Comparison of ENCODE assay signal across 24 cellular contexts in the genomic region with DNA sequence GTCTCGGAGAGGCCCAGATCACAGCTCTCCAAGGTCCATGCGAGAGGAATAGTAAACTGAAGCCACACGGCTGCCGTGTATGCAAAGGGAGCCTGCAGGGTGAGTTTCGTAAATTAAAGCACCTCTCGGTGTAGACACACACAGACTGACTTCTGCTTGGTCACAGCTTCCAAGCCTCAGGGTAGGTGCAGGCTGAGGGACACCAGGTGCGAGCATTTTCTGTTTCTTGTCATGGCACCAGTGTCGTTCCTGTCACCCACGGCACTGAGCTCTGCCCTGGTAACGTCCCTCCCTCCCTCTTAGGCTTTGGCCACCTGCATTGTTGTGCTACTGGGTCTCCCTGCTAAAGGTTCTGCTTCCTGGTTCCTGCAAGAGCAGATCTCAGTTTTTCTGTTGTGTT.
DNase-seq lines count a peak whose midpoint lies in the region; ATAC-seq and TF ChIP-seq lines count a peak whose summit lies in the region.
"Had no signal": no experiment of that assay in that cellular context is flagged by ENCODE, and none has a peak within 500 bp of the region (broad histone marks: within the 10 kb centered on the region; RNA-seq: fewer than 3 reads in every experiment).

No MANE protein-coding gene starts in this region.

- no peak overlapping the region for H3K4me3 Mint-ChIP-seq in activated CD8-positive, alpha-beta memory T cell treated with anti-CD3 and anti-CD28 coated beads, Interleukin-2, amount 10 ng/mL, durations not matched to agents 7 days and 5 days
- no peak overlapping the region for H3K4me3 Mint-ChIP-seq in stimulated activated memory B cell treated with anti-CD40 and anti-IgM and Interleukin-4, amounts not matched to agents 10 μg/mL and 1 μg/mL and 100 μg/mL, for 72 hours
- H3K4me3 Mint-ChIP-seq: CD4-positive, alpha-beta memory T cell had no signal

- peaks cover 39% of the 10 kb centered on the region for H3K36me3 Mint-ChIP-seq in activated CD8-positive, alpha-beta memory T cell treated with anti-CD3 and anti-CD28 coated beads, Interleukin-2, amount 10 ng/mL, durations not matched to agents 7 days and 5 days
- H3K36me3 Mint-ChIP-seq in stimulated activated memory B cell treated with anti-CD40 and anti-IgM and Interleukin-4, amounts not matched to agents 10 μg/mL and 1 μg/mL and 100 μg/mL, for 72 hours: peaks cover 71% of the 10 kb centered on the region

- intact Hi-C loops in heart left ventricle (cut with DNase I): loop anchor here in 4 of 10 donors (5.0 to 10.0 kb wide), 5 partner anchors 63 to 116 kb away; no protein-coding TSS in a partner anchor

- H3K4me1 ChIP-seq in heart left ventricle (peaks cover 0 to 4% (median 0%) of the 10 kb centered on the region in 12 donors), right atrium auricular region (no peaks in the 10 kb centered on the region)
- H3K4me1 ChIP-seq: Caco-2, Peyer's patch had no signal

- H3K27me3 ChIP-seq in heart left ventricle: no peaks in the 10 kb centered on the region
- H3K27me3 ChIP-seq in right atrium auricular region: no peaks in the 10 kb centered on the region
- H3K27me3 ChIP-seq: Peyer's patch had no signal

- H3K27ac Mint-ChIP-seq in activated CD8-positive, alpha-beta memory T cell treated with anti-CD3 and anti-CD28 coated beads, Interleukin-2, amount 10 ng/mL, durations not matched to agents 7 days and 5 days: no peak overlapping the region
- peak overlapping the region; percentile 17 for H3K27ac Mint-ChIP-seq in stimulated activated memory B cell treated with anti-CD40 and anti-IgM and Interleukin-4, amounts not matched to agents 10 μg/mL and 1 μg/mL and 100 μg/mL, for 72 hours

- H3K9me3 Mint-ChIP-seq in activated CD8-positive, alpha-beta memory T cell treated with anti-CD3 and anti-CD28 coated beads, Interleukin-2, amount 10 ng/mL, durations not matched to agents 7 days and 5 days (ENCODE audit: low read depth): no peaks in the 10 kb centered on the region
- H3K9me3 Mint-ChIP-seq in stimulated activated memory B cell treated with anti-CD40 and anti-IgM and Interleukin-4, amounts not matched to agents 10 μg/mL and 1 μg/mL and 100 μg/mL, for 72 hours: no peaks in the 10 kb centered on the region
- H3K9me3 Mint-ChIP-seq: CD4-positive, alpha-beta memory T cell had no signal

- 70 to 83% (median 77%) methylated on average over 10 of the region's 10 CpGs for WGBS in heart left ventricle, 4 donors

- H3K9me3 ChIP-seq in heart left ventricle (peaks cover 0 to 14% (median 0%) of the 10 kb centered on the region in 12 donors), right atrium auricular region (no peaks in the 10 kb centered on the region)
- H3K9me3 ChIP-seq: Caco-2, Peyer's patch, SK-N-SH had no signal

- H3K36me3 ChIP-seq in heart left ventricle: peaks cover 4 to 100% (median 92%) of the 10 kb centered on the region in 9 donors
- peaks cover 71% of the 10 kb centered on the region for H3K36me3 ChIP-seq in right atrium auricular region

- TF ChIP-seq CTCF in heart left ventricle (IDR thresholded peaks at IDR 0.05): no peak
- TF ChIP-seq CTCF in right atrium auricular region (IDR thresholded peaks at IDR 0.05): no peak

- no peak for TF ChIP-seq POLR2A in heart left ventricle (IDR thresholded peaks at IDR 0.05)

- H3K27me3 Mint-ChIP-seq in activated CD8-positive, alpha-beta memory T cell treated with anti-CD3 and anti-CD28 coated beads, Interleukin-2, amount 10 ng/mL, durations not matched to agents 7 days and 5 days: no peaks in the 10 kb centered on the region
- H3K27me3 Mint-ChIP-seq in stimulated activated memory B cell treated with anti-CD40 and anti-IgM and Interleukin-4, amounts not matched to agents 10 μg/mL and 1 μg/mL and 100 μg/mL, for 72 hours: no peaks in the 10 kb centered on the region
- H3K27me3 Mint-ChIP-seq: CD4-positive, alpha-beta memory T cell had no signal

- DNase-seq in activated CD8-positive, alpha-beta memory T cell treated with anti-CD3 and anti-CD28 coated beads for 24 hours: peak; percentile 48
- no peak for DNase-seq in activated CD8-positive, alpha-beta memory T cell treated with anti-CD3 and anti-CD28 coated beads, Interleukin-2, amount 10 ng/mL, durations not matched to agents 7 days and 5 days
- no peak for DNase-seq in heart left ventricle
- no peak for DNase-seq in right atrium auricular region (ENCODE audit: low spot score)
- DNase-seq in NAMALWA (ENCODE audit: low spot score): peak; percentile 41
- no peak for DNase-seq in KG1 (lab: John Stamatoyannopoulos, UW)
- DNase-seq in AML-193 (lab: John Stamatoyannopoulos, UW): no peak
- DNase-seq: Caco-2; CD4-positive, alpha-beta memory T cell; EL; GF-D8; IMR-90; NCI-H1092; NCI-H1417 treated with DMSO at 0.1 percent for 48 hours; NCI-H1694 treated with DMSO at 0.1 percent for 48 hours; NCI-H2081; NCI-H2227 treated with DMSO at 0.1 percent for 48 hours; NCI-H69; SK-N-SH had no signal

- H3K4me3 ChIP-seq in heart left ventricle: no peak overlapping the region
- no peak overlapping the region for H3K4me3 ChIP-seq in right atrium auricular region
- H3K4me3 ChIP-seq: Peyer's patch had no signal

- H3K27ac ChIP-seq in heart left ventricle (no peak overlapping the region), right atrium auricular region (no peak overlapping the region)
- H3K27ac ChIP-seq: 22Rv1, KMS-11, Peyer's patch had no signal

- no peak for ATAC-seq in activated CD8-positive, alpha-beta memory T cell treated with anti-CD3 and anti-CD28 coated beads, Interleukin-2, amount 10 ng/mL, durations not matched to agents 7 days and 5 days
- ATAC-seq in heart left ventricle: peak in 3 of 4 donors; percentile 9 to 27 (median 22)
- no peak for ATAC-seq in stimulated activated memory B cell treated with anti-CD40 and anti-IgM and Interleukin-4, amounts not matched to agents 10 μg/mL and 1 μg/mL and 100 μg/mL, for 72 hours
- ATAC-seq: HCT116 had no signal

- H3K4me1 Mint-ChIP-seq in activated CD8-positive, alpha-beta memory T cell treated with anti-CD3 and anti-CD28 coated beads, Interleukin-2, amount 10 ng/mL, durations not matched to agents 7 days and 5 days: peaks cover 3% of the 10 kb centered on the region
- peaks cover 6% of the 10 kb centered on the region for H3K4me1 Mint-ChIP-seq in stimulated activated memory B cell treated with anti-CD40 and anti-IgM and Interleukin-4, amounts not matched to agents 10 μg/mL and 1 μg/mL and 100 μg/mL, for 72 hours

- CTCF ChIA-PET in activated CD8-positive, alpha-beta memory T cell treated with anti-CD3 and anti-CD28 coated beads, Interleukin-2, amount 10 ng/mL, durations not matched to agents 7 days and 5 days (lab: Charles Lee): no interaction called here

Comparison
In these comparisons a context has a peak if more than half of its experiments do, and no peak if none do; other contexts are left out.
1. DNase-seq: peak in activated CD8-positive, alpha-beta memory T cell treated with anti-CD3 and anti-CD28 coated beads for 24 hours (single experiment) and NAMALWA (single experiment); none in activated CD8-positive, alpha-beta memory T cell treated with anti-CD3 and anti-CD28 coated beads, Interleukin-2, amount 10 ng/mL, durations not matched to agents 7 days and 5 days (single experiment), heart left ventricle (0 of 5), right atrium auricular region (single experiment), KG1 (single experiment) and AML-193 (0 of 2).
2. ATAC-seq: peak in heart left ventricle (3 of 4); none in activated CD8-positive, alpha-beta memory T cell treated with anti-CD3 and anti-CD28 coated beads, Interleukin-2, amount 10 ng/mL, durations not matched to agents 7 days and 5 days (single experiment) and stimulated activated memory B cell treated with anti-CD40 and anti-IgM and Interleukin-4, amounts not matched to agents 10 μg/mL and 1 μg/mL and 100 μg/mL, for 72 hours (single experiment).